In genomic region chr10:97452352-97452751, GRCh38 we compare ENCODE assay signal across 20 cellular contexts. TPM values are rescaled to one million over a fixed set of nuclear protein-coding genes. Genes with fewer than 3 reads are reported as not detected.
DNase-seq lines count a peak whose midpoint lies in the region; ATAC-seq and TF ChIP-seq lines count a peak whose summit lies in the region.
"Had no signal": no experiment of that assay in that cellular context is flagged by ENCODE, and none has a peak within 500 bp of the region (broad histone marks: within the 10 kb centered on the region; RNA-seq: fewer than 3 reads in every experiment).

No MANE protein-coding gene starts in this region.

- no peak for DNase-seq in T-helper 1 cell
- no peak for DNase-seq in CD4-positive, alpha-beta T cell
- DNase-seq in nephron progenitor cell, result no peak
- no peak for DNase-seq in stimulated activated naive CD8-positive, alpha-beta T cell treated with anti-CD3 and anti-CD28 coated beads, Interleukin-15, amount 100 ng/mL, for 72 hours
- no peak for DNase-seq in superior temporal gyrus (ENCODE audit: extremely low spot score)
- DNase-seq in SIG-M5 treated with dmso at 0.1 percent for 504 hours (lab: John Stamatoyannopoulos, UW; ENCODE audit: unreplicated experiment), result no peak
- DNase-seq: AML-193; DMS79 treated with DMSO at 0.1 percent for 48 hours; HFFc6; KG1; NCI-H1105 treated with DMSO at 0.1 percent for 48 hours; NCI-H187; NCI-H2107; NCI-H510A; NCI-H748 treated with DMSO at 0.1 percent for 48 hours; NK-92 treated with Interleukin-12 subunit alpha and Interleukin-12 subunit beta, amount 100 ng/mL, for 24 hours had no signal

- H3K9me3 Mint-ChIP-seq in T-helper 1 cell treated with Interleukin-12 subunit alpha and Interleukin-12 subunit beta and Interleukin-4 antibody, amounts not matched to agents 30 μg/mL and 1 μg/mL, for 36 hours, result no peaks in the 10 kb centered on the region
- no peaks in the 10 kb centered on the region for H3K9me3 Mint-ChIP-seq in CD4-positive, alpha-beta T cell
- no peaks in the 10 kb centered on the region for H3K9me3 Mint-ChIP-seq in activated T-helper 17 cell treated with anti-CD3 and anti-CD28 coated beads, Interleukin-2, amount 50 U/mL, for 72 hours
- H3K9me3 Mint-ChIP-seq in nephron progenitor cell, result no peaks in the 10 kb centered on the region
- no peaks in the 10 kb centered on the region for H3K9me3 Mint-ChIP-seq in stimulated activated naive CD8-positive, alpha-beta T cell treated with anti-CD3 and anti-CD28 coated beads, Interleukin-15, amount 100 ng/mL, for 72 hours
- H3K9me3 Mint-ChIP-seq: HFFc6 had no signal

- no peak overlapping the region for H3K27ac ChIP-seq in CD4-positive, alpha-beta T cell (ENCODE audit: low read depth, low read length)
- H3K27ac ChIP-seq: 22Rv1, C4-2B had no signal

- H3K4me1 Mint-ChIP-seq in T-helper 1 cell treated with Interleukin-12 subunit alpha and Interleukin-12 subunit beta and Interleukin-4 antibody, amounts not matched to agents 30 μg/mL and 1 μg/mL, for 36 hours (ENCODE audit: low read depth), result peaks cover 24% of the 10 kb centered on the region
- H3K4me1 Mint-ChIP-seq in CD4-positive, alpha-beta T cell (ENCODE audit: low read depth), result peaks cover 40% of the 10 kb centered on the region
- peaks cover 41% of the 10 kb centered on the region for H3K4me1 Mint-ChIP-seq in activated T-helper 17 cell treated with anti-CD3 and anti-CD28 coated beads, Interleukin-2, amount 50 U/mL, for 72 hours
- peaks cover 27% of the 10 kb centered on the region for H3K4me1 Mint-ChIP-seq in nephron progenitor cell
- H3K4me1 Mint-ChIP-seq in stimulated activated naive CD8-positive, alpha-beta T cell treated with anti-CD3 and anti-CD28 coated beads, Interleukin-15, amount 100 ng/mL, for 72 hours, result peaks cover 65% of the 10 kb centered on the region

- H3K9me3 ChIP-seq in CD4-positive, alpha-beta T cell (ENCODE audit: control insufficient read depth, low read length), result no peaks in the 10 kb centered on the region

- TF ChIP-seq CTCF in CD4-positive, alpha-beta T cell (IDR thresholded peaks at IDR 0.05), result no peak
- no peak for TF ChIP-seq CTCF in nephron progenitor cell (IDR thresholded peaks at IDR 0.05)

- H3K27ac Mint-ChIP-seq in T-helper 1 cell treated with Interleukin-12 subunit alpha and Interleukin-12 subunit beta and Interleukin-4 antibody, amounts not matched to agents 30 μg/mL and 1 μg/mL, for 36 hours, result peak overlapping the region; percentile 8
- H3K27ac Mint-ChIP-seq in CD4-positive, alpha-beta T cell, result peak overlapping the region; percentile 33
- peak overlapping the region; percentile 96 for H3K27ac Mint-ChIP-seq in activated T-helper 17 cell treated with anti-CD3 and anti-CD28 coated beads, Interleukin-2, amount 50 U/mL, for 72 hours
- H3K27ac Mint-ChIP-seq in nephron progenitor cell, result peak overlapping the region; percentile 88
- no peak overlapping the region for H3K27ac Mint-ChIP-seq in stimulated activated naive CD8-positive, alpha-beta T cell treated with anti-CD3 and anti-CD28 coated beads, Interleukin-15, amount 100 ng/mL, for 72 hours
- H3K27ac Mint-ChIP-seq: HFFc6 had no signal

- H3K36me3 Mint-ChIP-seq in T-helper 1 cell treated with Interleukin-12 subunit alpha and Interleukin-12 subunit beta and Interleukin-4 antibody, amounts not matched to agents 30 μg/mL and 1 μg/mL, for 36 hours (ENCODE audit: low read depth), result peaks cover 24% of the 10 kb centered on the region
- peaks cover 63% of the 10 kb centered on the region for H3K36me3 Mint-ChIP-seq in CD4-positive, alpha-beta T cell (ENCODE audit: low read depth)
- peaks cover 85% of the 10 kb centered on the region for H3K36me3 Mint-ChIP-seq in activated T-helper 17 cell treated with anti-CD3 and anti-CD28 coated beads, Interleukin-2, amount 50 U/mL, for 72 hours (ENCODE audit: low read depth)
- H3K36me3 Mint-ChIP-seq in nephron progenitor cell (ENCODE audit: low read depth), result peaks cover 56% of the 10 kb centered on the region

- POLR2A ChIA-PET in CD4-positive, alpha-beta T cell (lab: Charles Lee), result no interaction called here

- CTCF ChIA-PET in CD4-positive, alpha-beta T cell (lab: Charles Lee), result no interaction called here

- no peak for ATAC-seq in CD4-positive, alpha-beta T cell (ENCODE audit: poor library complexity)
- no peak for ATAC-seq in activated T-helper 17 cell treated with anti-CD3 and anti-CD28 coated beads, Interleukin-2, amount 50 U/mL, for 72 hours (replicated peaks)
- ATAC-seq in stimulated activated naive CD8-positive, alpha-beta T cell treated with anti-CD3 and anti-CD28 coated beads, Interleukin-15, amount 100 ng/mL, for 72 hours, result no peak

- H3K4me3 Mint-ChIP-seq in T-helper 1 cell treated with Interleukin-12 subunit alpha and Interleukin-12 subunit beta and Interleukin-4 antibody, amounts not matched to agents 30 μg/mL and 1 μg/mL, for 36 hours, result no peak overlapping the region
- H3K4me3 Mint-ChIP-seq in CD4-positive, alpha-beta T cell, result no peak overlapping the region
- H3K4me3 Mint-ChIP-seq in activated T-helper 17 cell treated with anti-CD3 and anti-CD28 coated beads, Interleukin-2, amount 50 U/mL, for 72 hours, result no peak overlapping the region
- no peak overlapping the region for H3K4me3 Mint-ChIP-seq in nephron progenitor cell
- no peak overlapping the region for H3K4me3 Mint-ChIP-seq in stimulated activated naive CD8-positive, alpha-beta T cell treated with anti-CD3 and anti-CD28 coated beads, Interleukin-15, amount 100 ng/mL, for 72 hours
- H3K4me3 Mint-ChIP-seq: HFFc6 had no signal

- intact Hi-C loops in CD4-positive, alpha-beta T cell (cut with DNase I, micrococcal nuclease), result no loop called here

- no peaks in the 10 kb centered on the region for H3K27me3 Mint-ChIP-seq in T-helper 1 cell treated with Interleukin-12 subunit alpha and Interleukin-12 subunit beta and Interleukin-4 antibody, amounts not matched to agents 30 μg/mL and 1 μg/mL, for 36 hours (ENCODE audit: low read depth)
- no peaks in the 10 kb centered on the region for H3K27me3 Mint-ChIP-seq in CD4-positive, alpha-beta T cell
- no peaks in the 10 kb centered on the region for H3K27me3 Mint-ChIP-seq in activated T-helper 17 cell treated with anti-CD3 and anti-CD28 coated beads, Interleukin-2, amount 50 U/mL, for 72 hours
- H3K27me3 Mint-ChIP-seq in nephron progenitor cell (ENCODE audit: low read depth, poor library complexity), result no peaks in the 10 kb centered on the region
- H3K27me3 Mint-ChIP-seq in stimulated activated naive CD8-positive, alpha-beta T cell treated with anti-CD3 and anti-CD28 coated beads, Interleukin-15, amount 100 ng/mL, for 72 hours, result no peaks in the 10 kb centered on the region

- H3K27me3 ChIP-seq in CD4-positive, alpha-beta T cell (ENCODE audit: control insufficient read depth, insufficient read depth, low read length), result no peaks in the 10 kb centered on the region

RNA-seq across cellular contexts. Expression of gene ZDHHC16, which starts 6.4 kb away (rescaled TPM):
- 1 to 10 TPM; 6.2 to 6.5 TPM for total RNA-seq in CD4-positive, alpha-beta T cell
- 10 to 100 TPM; 49.2 to 65.8 TPM for total RNA-seq in activated T-helper 17 cell treated with anti-CD3 and anti-CD28 coated beads, Interleukin-2, amount 50 U/mL, for 72 hours

RNA-seq across cellular contexts. Expression of gene EXOSC1, which starts 6.5 kb away (rescaled TPM):
- 10 to 100 TPM; 28.8 to 29.7 TPM for total RNA-seq in CD4-positive, alpha-beta T cell
- total RNA-seq in activated T-helper 17 cell treated with anti-CD3 and anti-CD28 coated beads, Interleukin-2, amount 50 U/mL, for 72 hours, result 10 to 100 TPM; 49.7 to 54.2 TPM

RNA-seq across cellular contexts. Expression of gene PGAM1, which starts 26.4 kb away (rescaled TPM):
- 10 to 100 TPM; 50.7 to 55.5 TPM for total RNA-seq in CD4-positive, alpha-beta T cell
- 1,000 to 10,000 TPM; 1,094 to 1,221 TPM for total RNA-seq in activated T-helper 17 cell treated with anti-CD3 and anti-CD28 coated beads, Interleukin-2, amount 50 U/mL, for 72 hours

RNA-seq across cellular contexts. Expression of gene MMS19, which starts 45.9 kb away (rescaled TPM):
- total RNA-seq in CD4-positive, alpha-beta T cell, result 10 to 100 TPM; 58.4 to 65.7 TPM
- total RNA-seq in activated T-helper 17 cell treated with anti-CD3 and anti-CD28 coated beads, Interleukin-2, amount 50 U/mL, for 72 hours, result 10 to 100 TPM; 89.3 to 90.5 TPM

RNA-seq across cellular contexts. Expression of gene UBTD1, which starts 46.4 kb away (rescaled TPM):
- under 1 TPM; 0.56 to 0.80 TPM for total RNA-seq in CD4-positive, alpha-beta T cell
- total RNA-seq in activated T-helper 17 cell treated with anti-CD3 and anti-CD28 coated beads, Interleukin-2, amount 50 U/mL, for 72 hours, result 1 to 10 TPM; 1.7 to 2.1 TPM

Comparison
In these comparisons a context has a peak if more than half of its experiments do, and no peak if none do; other contexts are left out.
1. H3K27ac Mint-ChIP-seq: peak in T-helper 1 cell treated with Interleukin-12 subunit alpha and Interleukin-12 subunit beta and Interleukin-4 antibody, amounts not matched to agents 30 μg/mL and 1 μg/mL, for 36 hours (single experiment), CD4-positive, alpha-beta T cell (single experiment), activated T-helper 17 cell treated with anti-CD3 and anti-CD28 coated beads, Interleukin-2, amount 50 U/mL, for 72 hours (single experiment) and nephron progenitor cell (single experiment); none in stimulated activated naive CD8-positive, alpha-beta T cell treated with anti-CD3 and anti-CD28 coated beads, Interleukin-15, amount 100 ng/mL, for 72 hours (0 of 2).
2. RNA of gene ZDHHC16, which starts 6.4 kb away (total RNA-seq): 49.2 to 65.8 TPM in activated T-helper 17 cell treated with anti-CD3 and anti-CD28 coated beads, Interleukin-2, amount 50 U/mL, for 72 hours; 6.2 to 6.5 TPM in CD4-positive, alpha-beta T cell; every median in the first group is over 4 times any median in the second.
3. RNA of gene PGAM1, which starts 26.4 kb away (total RNA-seq): 1,094 to 1,221 TPM in activated T-helper 17 cell treated with anti-CD3 and anti-CD28 coated beads, Interleukin-2, amount 50 U/mL, for 72 hours; 50.7 to 55.5 TPM in CD4-positive, alpha-beta T cell; every median in the first group is over 10 times any median in the second.